ENCODE assay signal across 13 cellular contexts in the genomic region with DNA sequence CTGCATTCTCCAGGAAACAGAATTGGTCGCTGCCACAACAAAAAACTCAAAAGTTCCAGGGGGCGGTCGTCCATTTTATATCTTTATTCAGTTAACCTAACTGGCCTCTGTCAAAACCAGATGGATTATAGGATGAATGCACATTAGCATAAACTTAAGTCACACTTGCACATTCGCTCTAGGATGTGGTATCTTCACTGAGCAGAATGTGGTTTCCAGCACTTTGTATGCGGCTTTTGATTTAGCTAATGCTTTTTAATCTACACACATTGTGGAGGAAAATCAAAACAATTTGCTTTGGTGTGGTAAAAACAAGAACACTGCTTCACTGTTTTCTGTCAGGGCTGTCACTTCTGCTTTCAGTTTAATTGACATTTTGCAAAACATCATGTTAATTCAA.
A peak's percentile ranks its signal among the peaks of the same experiment; 100 is the strongest.
DNase-seq lines count a peak whose midpoint lies in the region; ATAC-seq lines count a peak whose summit lies in the region.
"Had no signal": no experiment of that assay in that cellular context is flagged by ENCODE, and none has a peak within 500 bp of the region (broad histone marks: within the 10 kb centered on the region; RNA-seq: fewer than 3 reads in every experiment).

No MANE protein-coding gene starts in this region.

- H3K4me3 Mint-ChIP-seq in T-helper 1 cell treated with Interleukin-12 subunit alpha and Interleukin-12 subunit beta and Interleukin-4 antibody, amounts not matched to agents 30 μg/mL and 1 μg/mL, for 36 hours, result no peak overlapping the region
- H3K4me3 Mint-ChIP-seq in stimulated activated naive CD8-positive, alpha-beta T cell treated with anti-CD3 and anti-CD28 coated beads, Interleukin-15, amount 100 ng/mL, for 72 hours, result no peak overlapping the region
- H3K4me3 Mint-ChIP-seq: neural crest cell had no signal

- peak overlapping the region; percentile 22 for H3K27ac Mint-ChIP-seq in T-helper 1 cell treated with Interleukin-12 subunit alpha and Interleukin-12 subunit beta and Interleukin-4 antibody, amounts not matched to agents 30 μg/mL and 1 μg/mL, for 36 hours
- no peak overlapping the region for H3K27ac Mint-ChIP-seq in stimulated activated naive CD8-positive, alpha-beta T cell treated with anti-CD3 and anti-CD28 coated beads, Interleukin-15, amount 100 ng/mL, for 72 hours

- peak; percentile 49 for DNase-seq in stimulated activated CD4-positive, alpha-beta T cell treated with anti-CD3 and anti-CD28 coated beads, Interleukin-1b, Interleukin-23, amount 100 ng/mL, for 48 hours
- no peak for DNase-seq in stimulated activated CD4-positive, alpha-beta T cell treated with anti-CD3 and anti-CD28 coated beads, Interleukin-12 subunit alpha, Interleukin-12 subunit beta, amount 100 ng/mL, for 4 hours
- DNase-seq in astrocyte of the hippocampus (ENCODE audit: low read depth, low spot score), result peak; percentile 42
- DNase-seq in stimulated activated naive CD8-positive, alpha-beta T cell treated with anti-CD3 and anti-CD28 coated beads, Interleukin-15, amount 100 ng/mL, for 72 hours, result peak; percentile 44 to 67
- no peak for DNase-seq in amniotic stem cell (lab: John Stamatoyannopoulos, UW)
- DNase-seq: DMS153, mammary epithelial cell, NCI-H510A treated with DMSO at 0.1 percent for 48 hours, upper lobe of right lung had no signal

- no peaks in the 10 kb centered on the region for H3K9me3 Mint-ChIP-seq in T-helper 1 cell treated with Interleukin-12 subunit alpha and Interleukin-12 subunit beta and Interleukin-4 antibody, amounts not matched to agents 30 μg/mL and 1 μg/mL, for 36 hours
- H3K9me3 Mint-ChIP-seq in stimulated activated naive CD8-positive, alpha-beta T cell treated with anti-CD3 and anti-CD28 coated beads, Interleukin-15, amount 100 ng/mL, for 72 hours, result no peaks in the 10 kb centered on the region

- ATAC-seq in stimulated activated naive CD8-positive, alpha-beta T cell treated with anti-CD3 and anti-CD28 coated beads, Interleukin-15, amount 100 ng/mL, for 72 hours, result peak; percentile 99
- ATAC-seq in GM21576 (IDR thresholded peaks at IDR 0.05; ENCODE audit: unreplicated experiment) (no peak), GM21447 (IDR thresholded peaks at IDR 0.05; ENCODE audit: unreplicated experiment) (no peak)
- ATAC-seq: upper lobe of right lung had no signal

- H3K4me1 Mint-ChIP-seq in T-helper 1 cell treated with Interleukin-12 subunit alpha and Interleukin-12 subunit beta and Interleukin-4 antibody, amounts not matched to agents 30 μg/mL and 1 μg/mL, for 36 hours (ENCODE audit: low read depth), result peaks cover 21% of the 10 kb centered on the region
- peaks cover 38% of the 10 kb centered on the region for H3K4me1 Mint-ChIP-seq in stimulated activated naive CD8-positive, alpha-beta T cell treated with anti-CD3 and anti-CD28 coated beads, Interleukin-15, amount 100 ng/mL, for 72 hours
- H3K4me1 Mint-ChIP-seq: neural crest cell had no signal

- peaks cover 70% of the 10 kb centered on the region for H3K27me3 Mint-ChIP-seq in T-helper 1 cell treated with Interleukin-12 subunit alpha and Interleukin-12 subunit beta and Interleukin-4 antibody, amounts not matched to agents 30 μg/mL and 1 μg/mL, for 36 hours (ENCODE audit: low read depth)
- peaks cover 20% of the 10 kb centered on the region for H3K27me3 Mint-ChIP-seq in stimulated activated naive CD8-positive, alpha-beta T cell treated with anti-CD3 and anti-CD28 coated beads, Interleukin-15, amount 100 ng/mL, for 72 hours

- H3K36me3 Mint-ChIP-seq in T-helper 1 cell treated with Interleukin-12 subunit alpha and Interleukin-12 subunit beta and Interleukin-4 antibody, amounts not matched to agents 30 μg/mL and 1 μg/mL, for 36 hours (ENCODE audit: low read depth), result peaks cover 15% of the 10 kb centered on the region

Comparison
In these comparisons a context has a peak if more than half of its experiments do, and no peak if none do; other contexts are left out.
1. DNase-seq: peak in stimulated activated CD4-positive, alpha-beta T cell treated with anti-CD3 and anti-CD28 coated beads, Interleukin-1b, Interleukin-23, amount 100 ng/mL, for 48 hours (single experiment), astrocyte of the hippocampus (single experiment) and stimulated activated naive CD8-positive, alpha-beta T cell treated with anti-CD3 and anti-CD28 coated beads, Interleukin-15, amount 100 ng/mL, for 72 hours (2 of 2); none in stimulated activated CD4-positive, alpha-beta T cell treated with anti-CD3 and anti-CD28 coated beads, Interleukin-12 subunit alpha, Interleukin-12 subunit beta, amount 100 ng/mL, for 4 hours (single experiment) and amniotic stem cell (single experiment).